23 cellular contexts compared by ENCODE assay signal in the genomic region with DNA sequence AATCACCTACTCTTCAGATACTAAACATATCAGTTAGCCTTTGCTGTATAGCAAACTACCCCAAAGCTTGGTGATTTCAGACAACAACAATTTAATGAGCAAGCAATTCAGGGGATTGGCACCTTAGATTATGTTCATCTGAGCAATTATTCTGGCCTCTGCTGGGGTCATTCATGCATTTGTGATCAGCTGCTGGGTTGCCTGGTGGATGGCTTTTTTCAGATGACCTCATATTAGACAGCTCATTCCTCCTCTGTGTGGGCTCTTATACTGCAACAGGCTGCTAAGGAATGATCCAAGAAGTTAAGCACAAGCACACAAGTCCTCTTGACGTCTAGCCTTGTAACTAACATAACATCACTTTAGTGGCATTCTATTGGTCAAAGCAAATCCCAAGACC.
"Had no signal": no experiment of that assay in that cellular context is flagged by ENCODE, and none has a peak within 500 bp of the region (broad histone marks: within the 10 kb centered on the region; RNA-seq: fewer than 3 reads in every experiment).

No MANE protein-coding gene starts in this region.

- H3K36me3 Mint-ChIP-seq: natural killer cell treated with Interleukin-12 subunit alpha and Interleukin-12 subunit beta and Interleukin-15 and Interleukin-18, amount 100 ng/mL, for 72 hours; type B pancreatic cell had no signal

- H3K4me3 ChIP-seq: heart right ventricle, left ventricle myocardium inferior, lower lobe of right lung, pancreas, sigmoid colon, skin epidermis had no signal

- DNase-seq: cerebellar nuclear complex; heart right ventricle; hypothalamus; islet precursor cell; left cardiac atrium; left ventricle myocardium inferior; lower lobe of right lung; midbrain; occipital lobe; pancreas; sigmoid colon; stimulated activated CD4-positive, alpha-beta T cell treated with anti-CD3 and anti-CD28 coated beads, Interleukin-2, amount 100 ng/mL, for 24 hours; stimulated activated CD4-positive, alpha-beta T cell treated with anti-CD3 and anti-CD28 coated beads, Interleukin-4, amount 100 ng/mL, for 4 hours; stimulated activated naive CD4-positive, alpha-beta T cell treated with Interleukin-2 at 50 U/mL for 16 hours had no signal

- H3K36me3 ChIP-seq: heart right ventricle, left ventricle myocardium inferior, lower lobe of right lung, pancreas, sigmoid colon had no signal

- ATAC-seq: esophagus mucosa; heart right ventricle; left cardiac atrium; lower lobe of right lung; natural killer cell treated with Interleukin-12 subunit alpha and Interleukin-12 subunit beta and Interleukin-15 and Interleukin-18, amount 100 ng/mL, for 72 hours; pancreas had no signal

- H3K27me3 Mint-ChIP-seq: dendritic cell treated with granulocyte-macrophage colony-stimulating factor and Interleukin-4, amounts not matched to agents 40 ng/mL and 50 ng/mL, for 4 days; memory B cell; progenitor cell of endocrine pancreas; type B pancreatic cell had no signal

- H3K4me3 Mint-ChIP-seq: dendritic cell treated with granulocyte-macrophage colony-stimulating factor and Interleukin-4, amounts not matched to agents 40 ng/mL and 50 ng/mL, for 4 days; memory B cell; natural killer cell treated with Interleukin-12 subunit alpha and Interleukin-12 subunit beta and Interleukin-15 and Interleukin-18, amount 100 ng/mL, for 72 hours; type B pancreatic cell had no signal

- H3K9me3 Mint-ChIP-seq: dendritic cell treated with granulocyte-macrophage colony-stimulating factor and Interleukin-4, amounts not matched to agents 40 ng/mL and 50 ng/mL, for 4 days; natural killer cell treated with Interleukin-12 subunit alpha and Interleukin-12 subunit beta and Interleukin-15 and Interleukin-18, amount 100 ng/mL, for 72 hours; type B pancreatic cell had no signal

- FAIRE-seq: frontal cortex, urothelium cell line had no signal

- H3K27ac ChIP-seq: heart right ventricle, left ventricle myocardium inferior, lower lobe of right lung, pancreas, sigmoid colon, skin epidermis had no signal

- H3K27me3 ChIP-seq: heart right ventricle, sigmoid colon had no signal

- H3K9me3 ChIP-seq: heart right ventricle, left ventricle myocardium inferior, lower lobe of right lung, pancreas, sigmoid colon had no signal

- H3K27ac Mint-ChIP-seq: dendritic cell treated with granulocyte-macrophage colony-stimulating factor and Interleukin-4, amounts not matched to agents 40 ng/mL and 50 ng/mL, for 4 days; memory B cell; natural killer cell treated with Interleukin-12 subunit alpha and Interleukin-12 subunit beta and Interleukin-15 and Interleukin-18, amount 100 ng/mL, for 72 hours; progenitor cell of endocrine pancreas; type B pancreatic cell had no signal

- H3K4me1 ChIP-seq: left ventricle myocardium inferior, lower lobe of right lung, pancreas, sigmoid colon had no signal
